ENCODE assay signal across 8 cellular contexts in genomic region chr16:87950765-87951549, GRCh38. TPM values are rescaled to one million over a fixed set of nuclear protein-coding genes. Genes with fewer than 3 reads are reported as not detected.
A peak's percentile ranks its signal among the peaks of the same experiment; 100 is the strongest.
DNase-seq lines count a peak whose midpoint lies in the region; ATAC-seq and TF ChIP-seq lines count a peak whose summit lies in the region.

TSS of gene BANP (plus strand) at chr16:87951434. CDS start at chr16:87975116, 23,682 bp downstream.

- peak within 1 kb of the TSS; percentile 100 for H3K4me3 ChIP-seq in OCI-LY3 (ENCODE audit: low read length)

- H3K36me3 Mint-ChIP-seq in endothelial cell (ENCODE audit: low read depth, unreplicated experiment) (peaks cover 5% of the 10 kb centered on the region), mesothelial cell of epicardium (no peaks in the 10 kb centered on the region)

- ATAC-seq in GM21526 (IDR thresholded peaks at IDR 0.05; ENCODE audit: low FRiP score, unreplicated experiment): peak; percentile 80

- peak within 1 kb of the TSS; percentile 87 for H3K27ac ChIP-seq in OCI-LY3 (ENCODE audit: low read length)

- H3K4me3 Mint-ChIP-seq in endothelial cell (ENCODE audit: unreplicated experiment): peak within 1 kb of the TSS; percentile 97
- peak within 1 kb of the TSS; percentile 98 for H3K4me3 Mint-ChIP-seq in mesothelial cell of epicardium

- no peaks in the 10 kb centered on the region for H3K9me3 ChIP-seq in OCI-LY3 (ENCODE audit: insufficient read depth, low read length)

- H3K4me1 Mint-ChIP-seq in endothelial cell (ENCODE audit: unreplicated experiment) (peaks cover 39% of the 10 kb centered on the region), mesothelial cell of epicardium (peaks cover 45% of the 10 kb centered on the region)

- peak within 1 kb of the TSS; percentile 97 for H3K27ac Mint-ChIP-seq in endothelial cell (ENCODE audit: unreplicated experiment)
- peak within 1 kb of the TSS; percentile 100 for H3K27ac Mint-ChIP-seq in mesothelial cell of epicardium

- 0 out of 2 replicates have a peak, but pooled peaks cover 10% of the 10 kb centered on the region for H4K20me1 ChIP-seq in OCI-LY3 (ENCODE audit: insufficient read depth, low read length)

- no peaks in the 10 kb centered on the region for H3K27me3 ChIP-seq in OCI-LY3 (ENCODE audit: low read depth, low read length)

- peak within 1 kb of the TSS; percentile 99 for H3K4me2 ChIP-seq in OCI-LY3 (ENCODE audit: low read length)

- TF ChIP-seq CTCF in OCI-LY3 (IDR thresholded peaks at IDR 0.05; ENCODE audit: low read depth, low read length) (peak; percentile 38), endothelial cell (IDR thresholded peaks at IDR 0.05; ENCODE audit: unreplicated experiment) (peak; percentile 56), mesothelial cell of epicardium (IDR thresholded peaks at IDR 0.05; ENCODE audit: unreplicated experiment) (peak; percentile 32)

- H3K4me1 ChIP-seq in OCI-LY3 (ENCODE audit: low read length): peaks cover 16% of the 10 kb centered on the region

- H3K79me2 ChIP-seq in OCI-LY3 (ENCODE audit: low read length): peaks cover 45% of the 10 kb centered on the region

- H2AFZ ChIP-seq in OCI-LY3 (ENCODE audit: low read depth, low read length): peak within 1 kb of the TSS; percentile 89

- peak within 1 kb of the TSS; percentile 100 for H3K9ac ChIP-seq in OCI-LY3 (ENCODE audit: low read length)

- peak; percentile 96 for DNase-seq in DMS114 treated with DMSO at 0.1 percent for 48 hours (lab: John Stamatoyannopoulos, UW; ENCODE audit: unreplicated experiment)
- peak; percentile 99 for DNase-seq in HuH-7.5 (ENCODE audit: low spot score)
- DNase-seq in activated CD8-positive, alpha-beta memory T cell treated with anti-CD3 and anti-CD28 coated beads, Interleukin-2, amount 50 U/mL, for 48 hours: peak; percentile 96
- peak; percentile 94 for DNase-seq in endothelial cell (ENCODE audit: low spot score)
- peak; percentile 96 to 97 for DNase-seq in mesothelial cell of epicardium (ENCODE audit: low spot score in 2 of 2, unreplicated experiment in 2 of 2)
- DNase-seq in stimulated activated CD8-positive, alpha-beta memory T cell treated with anti-CD3 and anti-CD28 coated beads, Interleukin-15, amount 100 ng/mL, for 48 hours (ENCODE audit: low read depth in 2 of 2): peak; percentile 96 to 97

- no peaks in the 10 kb centered on the region for H3K27me3 Mint-ChIP-seq in endothelial cell (ENCODE audit: unreplicated experiment)
- no peaks in the 10 kb centered on the region for H3K27me3 Mint-ChIP-seq in mesothelial cell of epicardium (ENCODE audit: low read depth)

- H3K9me3 Mint-ChIP-seq in endothelial cell (ENCODE audit: unreplicated experiment) (no peaks in the 10 kb centered on the region), mesothelial cell of epicardium (no peaks in the 10 kb centered on the region)

- H3K36me3 ChIP-seq in OCI-LY3 (replicated peaks; ENCODE audit: low read depth, low read length): peaks cover 8% of the 10 kb centered on the region

RNA-seq across cellular contexts. Expression of gene BANP, which starts in this region (rescaled TPM):
- total RNA-seq in endothelial cell (ENCODE audit: unreplicated experiment) (33.3 TPM), mesothelial cell of epicardium (41.2 to 44.9 TPM (median 43.6 TPM) in 3 replicates)

Comparison
In these comparisons a context has a peak if more than half of its experiments do, and no peak if none do; other contexts are left out.
1. Peak in every context shown above with its lines: DNase-seq, ATAC-seq, H3K4me3 ChIP-seq and H3K27ac ChIP-seq.